In genomic region chr13:50998326-50998725, GRCh38 we compare ENCODE assay signal across 28 cellular contexts.
"Had no signal": no experiment of that assay in that cellular context is flagged by ENCODE, and none has a peak within 500 bp of the region (broad histone marks: within the 10 kb centered on the region; RNA-seq: fewer than 3 reads in every experiment).

No MANE protein-coding gene starts in this region.

- H3K9me3 Mint-ChIP-seq: activated CD4-positive, alpha-beta memory T cell treated with anti-CD3 and anti-CD28 coated beads for 36 hours; activated naive CD4-positive, alpha-beta T cell treated with anti-CD3 and anti-CD28 coated beads for 36 hours; activated naive CD4-positive, alpha-beta T cell treated with anti-CD3 and anti-CD28 coated beads, Interleukin-2, amount 50 U/mL, for 72 hours; activated T-cell treated with anti-CD3 and anti-CD28 coated beads, Interleukin-2, amount 50 U/mL, for 4 hours; activated T-helper 1 cell treated with anti-CD3 and anti-CD28 coated beads, Interleukin-12 subunit alpha, Interleukin-12 subunit beta, Interleukin-2, Interleukin-4 antibody, amounts not matched to agents 30 ng/mL and 10 ng/mL and 1 ng/mL, durations not matched to agents 14 hours and 24 hours and 36 hours had no signal

- H3K27ac Mint-ChIP-seq: activated CD4-positive, alpha-beta memory T cell treated with anti-CD3 and anti-CD28 coated beads for 36 hours; activated naive CD4-positive, alpha-beta T cell treated with anti-CD3 and anti-CD28 coated beads for 36 hours; activated naive CD4-positive, alpha-beta T cell treated with anti-CD3 and anti-CD28 coated beads, Interleukin-2, amount 50 U/mL, for 72 hours; activated T-helper 1 cell treated with anti-CD3 and anti-CD28 coated beads, Interleukin-12 subunit alpha, Interleukin-12 subunit beta, Interleukin-2, Interleukin-4 antibody, amounts not matched to agents 30 ng/mL and 10 ng/mL and 1 ng/mL, durations not matched to agents 14 hours and 24 hours and 36 hours had no signal

- ATAC-seq: activated naive CD4-positive, alpha-beta T cell treated with anti-CD3 and anti-CD28 coated beads, Interleukin-2, amount 50 U/mL, for 72 hours; activated T-cell treated with anti-CD3 and anti-CD28 coated beads, Interleukin-2, amount 50 U/mL, for 4 hours; body of pancreas; K562; PC-3 had no signal

- H3K4me1 ChIP-seq: body of pancreas had no signal

- H3K9me3 ChIP-seq: body of pancreas, Peyer's patch, SJCRH30 had no signal

- H3K27ac ChIP-seq: body of pancreas, Peyer's patch, SJCRH30, SK-N-MC had no signal

- H3K36me3 Mint-ChIP-seq: activated CD4-positive, alpha-beta memory T cell treated with anti-CD3 and anti-CD28 coated beads for 36 hours; activated naive CD4-positive, alpha-beta T cell treated with anti-CD3 and anti-CD28 coated beads, Interleukin-2, amount 50 U/mL, for 72 hours had no signal

- H3K4me3 Mint-ChIP-seq: activated CD4-positive, alpha-beta memory T cell treated with anti-CD3 and anti-CD28 coated beads for 36 hours; activated naive CD4-positive, alpha-beta T cell treated with anti-CD3 and anti-CD28 coated beads for 36 hours; activated T-cell treated with anti-CD3 and anti-CD28 coated beads, Interleukin-2, amount 50 U/mL, for 4 hours; activated T-helper 1 cell treated with anti-CD3 and anti-CD28 coated beads, Interleukin-12 subunit alpha, Interleukin-12 subunit beta, Interleukin-2, Interleukin-4 antibody, amounts not matched to agents 30 ng/mL and 10 ng/mL and 1 ng/mL, durations not matched to agents 14 hours and 24 hours and 36 hours had no signal

- H3K4me3 ChIP-seq: body of pancreas, K562, Peyer's patch, SJCRH30, SK-N-MC had no signal

- H3K27me3 ChIP-seq: body of pancreas, Peyer's patch, SJCRH30 had no signal

- DNase-seq: activated CD4-positive, alpha-beta memory T cell treated with anti-CD3 and anti-CD28 coated beads for 36 hours; activated CD4-positive, alpha-beta T cell treated with anti-CD3 and anti-CD28 coated beads, Interleukin-2, amount 50 U/mL, for 1 hour; activated CD8-positive, alpha-beta memory T cell treated with anti-CD3 and anti-CD28 coated beads, Interleukin-2, amount 50 U/mL, for 4 hours; activated gamma-delta T cell treated with Interleukin-2 at 50 U/mL for 16 hours; activated naive CD4-positive, alpha-beta T cell treated with anti-CD3 and anti-CD28 coated beads for 36 hours; activated T-cell treated with anti-CD3 and anti-CD28 coated beads for 4 hours; activated T-cell treated with anti-CD3 and anti-CD28 coated beads, Interleukin-2, amount 50 U/mL, for 4 hours; amygdala; body of pancreas; central memory CD4-positive, alpha-beta T cell; NCI-H1105; NCI-H1417 treated with DMSO at 0.1 percent for 48 hours; NCI-H187 treated with DMSO at 0.1 percent for 48 hours; NCI-H2081 treated with DMSO at 0.1 percent for 48 hours; NCI-H345; NCI-H524 treated with DMSO at 0.1 percent for 48 hours; NCI-H748 treated with DMSO at 0.1 percent for 48 hours; NK-92 treated with Interleukin-12 subunit alpha and Interleukin-12 subunit beta, amount 100 ng/mL, for 24 hours; PC-3; Peyer's patch; RPMI8226; SHP77; SJCRH30; T1000 had no signal

- H3K36me3 ChIP-seq: Peyer's patch, SJCRH30 had no signal

- H3K27me3 Mint-ChIP-seq: activated CD4-positive, alpha-beta memory T cell treated with anti-CD3 and anti-CD28 coated beads for 36 hours had no signal
